Comparison of ENCODE assay signal across 26 cellular contexts in the genomic region with DNA sequence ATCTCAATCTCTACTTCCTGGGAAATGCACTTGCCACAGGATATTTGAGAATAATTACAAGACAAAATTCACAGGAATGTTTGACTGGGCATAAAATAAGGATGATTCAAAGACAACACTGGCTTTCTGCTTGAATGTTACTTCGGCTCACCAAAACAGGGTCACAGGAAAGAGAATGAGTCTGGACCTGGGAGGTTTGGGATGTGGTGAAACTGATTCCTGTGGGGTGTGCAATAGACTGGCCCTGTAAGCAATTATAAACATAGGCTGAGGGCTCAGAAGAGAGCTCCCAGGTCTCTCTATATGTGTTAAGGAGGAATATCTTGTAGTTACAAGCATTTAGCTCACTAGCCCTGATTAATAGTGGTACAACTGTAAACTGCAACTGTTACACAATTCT.
"Had no signal": no experiment of that assay in that cellular context is flagged by ENCODE, and none has a peak within 500 bp of the region (broad histone marks: within the 10 kb centered on the region; RNA-seq: fewer than 3 reads in every experiment).

No MANE protein-coding gene starts in this region.

- DNase-seq: activated CD4-positive, alpha-beta T cell treated with anti-CD3 and anti-CD28 coated beads, Interleukin-2, amount 10 ng/mL, durations not matched to agents 24 days and 14 days; activated CD4-positive, alpha-beta T cell treated with anti-CD3 and anti-CD28 coated beads, Interleukin-2, amount 50 U/mL, for 4 hours; activated CD8-positive, alpha-beta T cell treated with anti-CD3 and anti-CD28 coated beads for 36 hours; activated gamma-delta T cell; activated naive CD4-positive, alpha-beta T cell treated with Interleukin-2 at 50 U/mL for 16 hours; activated T-cell treated with anti-CD3 and anti-CD28 coated beads, Interleukin-2, amount 50 U/mL, for 24 hours; anterior cingulate cortex; MM.1S; MV-4-11; NCI-H1092; NCI-H1436 treated with DMSO at 0.1 percent for 48 hours; NCI-H1694 treated with DMSO at 0.1 percent for 48 hours; NCI-H2029; NCI-H345; NCI-H510A; NCI-H526; NCI-H748 treated with DMSO at 0.1 percent for 48 hours; SHP77; SJCRH30; T1000 had no signal

- H3K27me3 Mint-ChIP-seq: activated CD4-positive, alpha-beta T cell treated with anti-CD3 and anti-CD28 coated beads, Interleukin-2, amount 10 ng/mL, durations not matched to agents 24 days and 14 days; central memory CD8-positive, alpha-beta T cell had no signal

- H3K9me3 ChIP-seq: SJCRH30 had no signal

- H3K27ac Mint-ChIP-seq: activated CD4-positive, alpha-beta T cell treated with anti-CD3 and anti-CD28 coated beads, Interleukin-2, amount 10 ng/mL, durations not matched to agents 24 days and 14 days; activated CD8-positive, alpha-beta T cell treated with anti-CD3 and anti-CD28 coated beads for 36 hours; activated naive CD4-positive, alpha-beta T cell treated with anti-CD3 and anti-CD28 coated beads, Interleukin-2, amount 50 U/mL, for 72 hours; activated T-cell treated with anti-CD3 and anti-CD28 coated beads, Interleukin-2, amount 50 U/mL, for 24 hours; activated T-helper 2 cell treated with anti-CD3 and anti-CD28 coated beads, Interferon-gamma antibody, Interleukin-2, Interleukin-4, amounts not matched to agents 10 μg/mL and 5 μg/mL and 100 μg/mL, durations not matched to agents 14 hours and 24 hours and 36 hours had no signal

- H3K9me3 Mint-ChIP-seq: activated CD4-positive, alpha-beta T cell treated with anti-CD3 and anti-CD28 coated beads, Interleukin-2, amount 10 ng/mL, durations not matched to agents 24 days and 14 days; activated CD8-positive, alpha-beta T cell treated with anti-CD3 and anti-CD28 coated beads for 36 hours; activated T-cell treated with anti-CD3 and anti-CD28 coated beads, Interleukin-2, amount 50 U/mL, for 24 hours; activated T-helper 2 cell treated with anti-CD3 and anti-CD28 coated beads, Interferon-gamma antibody, Interleukin-2, Interleukin-4, amounts not matched to agents 10 μg/mL and 5 μg/mL and 100 μg/mL, durations not matched to agents 14 hours and 24 hours and 36 hours; central memory CD8-positive, alpha-beta T cell had no signal

- H3K4me3 ChIP-seq: cardiac muscle cell, SJCRH30, SK-N-MC had no signal

- H3K4me1 Mint-ChIP-seq: activated CD4-positive, alpha-beta T cell treated with anti-CD3 and anti-CD28 coated beads, Interleukin-2, amount 10 ng/mL, durations not matched to agents 24 days and 14 days; central memory CD8-positive, alpha-beta T cell had no signal

- H3K4me2 ChIP-seq: KMS-11 had no signal

- H3K4me3 Mint-ChIP-seq: activated CD4-positive, alpha-beta T cell treated with anti-CD3 and anti-CD28 coated beads, Interleukin-2, amount 10 ng/mL, durations not matched to agents 24 days and 14 days; activated CD8-positive, alpha-beta T cell treated with anti-CD3 and anti-CD28 coated beads for 36 hours; activated T-cell treated with anti-CD3 and anti-CD28 coated beads, Interleukin-2, amount 50 U/mL, for 24 hours; central memory CD8-positive, alpha-beta T cell had no signal

- H3K27me3 ChIP-seq: cardiac muscle cell, SJCRH30 had no signal

- H3K4me1 ChIP-seq: SJCRH30 had no signal

- H3K36me3 ChIP-seq: cardiac muscle cell, SJCRH30 had no signal

- H3K27ac ChIP-seq: cardiac muscle cell, KMS-11, SJCRH30, SK-N-MC had no signal

- H3K9ac ChIP-seq: KMS-11 had no signal
